9 cellular contexts compared by ENCODE assay signal in the genomic region with DNA sequence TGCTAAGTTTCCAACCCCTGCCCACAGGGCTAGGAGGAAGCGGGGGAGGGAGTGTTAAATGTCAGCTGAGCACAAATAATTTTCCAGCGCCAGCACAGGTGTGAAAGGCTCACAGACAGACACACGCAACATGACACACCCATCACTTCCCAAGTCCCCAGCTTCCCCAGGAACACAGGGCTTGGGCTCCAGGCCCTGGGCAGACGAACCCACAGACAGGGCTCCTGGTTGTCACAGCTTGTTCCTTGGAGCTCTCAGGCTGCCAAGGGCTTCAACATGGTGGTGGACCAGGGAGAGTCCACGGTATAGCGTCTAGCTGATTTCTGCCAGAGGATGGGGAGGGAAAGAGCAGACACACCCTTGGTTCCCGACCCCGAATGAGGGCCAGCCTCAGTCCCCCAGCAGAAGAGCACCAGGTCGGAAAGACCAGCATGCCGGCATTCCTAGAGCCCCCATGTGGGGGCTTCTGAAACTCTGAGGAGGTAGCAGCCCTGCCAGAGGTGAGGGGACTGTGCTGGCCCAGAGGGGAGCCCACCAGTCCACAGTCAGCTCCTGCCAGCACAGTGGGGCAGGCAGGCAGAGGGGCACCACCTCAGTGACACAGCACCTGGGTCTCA. TPM values are rescaled to one million over a fixed set of nuclear protein-coding genes. Genes with fewer than 3 reads are reported as not detected.
DNase-seq lines count a peak whose midpoint lies in the region; ATAC-seq, FAIRE-seq and TF ChIP-seq lines count a peak whose summit lies in the region.
"Had no signal": no experiment of that assay in that cellular context is flagged by ENCODE, and none has a peak within 500 bp of the region (broad histone marks: within the 10 kb centered on the region; RNA-seq: fewer than 3 reads in every experiment).

No MANE protein-coding gene starts in this region.

- H3K9me3 Mint-ChIP-seq in T-cell, result no peaks in the 10 kb centered on the region

- POLR2A ChIA-PET in T-cell (lab: Charles Lee), result interaction anchor here in 1 of 2 donors (0.8 kb wide), 1 partner anchor 31 kb away, joined by 3 read pairs; no protein-coding TSS in a partner anchor
- POLR2A ChIA-PET in GM12878 (lab: Charles Lee), result interaction anchor here (0.6 to 9.5 kb wide), 6 partner anchors 9 to 65 kb away, joined by 3 to 161 read pairs (median 13); a partner anchor contains a TSS

- H3K9ac ChIP-seq in GM12878 (ENCODE audit: control insufficient read depth, insufficient read depth, low read length), result peak overlapping the region; percentile 84

- RAD21 ChIA-PET in GM12878 (lab: Charles Lee; ENCODE audit: unreplicated experiment), result interaction anchor here (0.7 to 18.1 kb wide), 6 partner anchors 14 to 118 kb away, joined by 3 to 463 read pairs (median 21); a partner anchor contains a TSS

- no peak for FAIRE-seq in GM12878 (lab: Jason Lieb, UNC)
- FAIRE-seq: RCC 7860 had no signal

- peaks cover 29% of the 10 kb centered on the region for H3K79me2 ChIP-seq in GM12878 (ENCODE audit: control insufficient read depth, insufficient read depth, low read length)

- TF ChIP-seq POLR2A in GM18505 (IDR thresholded peaks at IDR 0.05; ENCODE audit: borderline replicate concordance, extremely low read depth, insufficient read depth, insufficient read length), result peak; percentile 64
- no peak for TF ChIP-seq POLR2A in GM12878 (IDR thresholded peaks at IDR 0.05; ENCODE audit: low read depth, low read length)

- peak overlapping the region; percentile 95 for H3K4me2 ChIP-seq in GM12878 (ENCODE audit: control insufficient read depth, insufficient read depth)

- ATAC-seq in GM18505 (IDR thresholded peaks at IDR 0.05; ENCODE audit: unreplicated experiment), result no peak
- ATAC-seq in T-cell (replicated peaks in 1 of 4), result no peak
- no peak for ATAC-seq in GM12878
- ATAC-seq: mucosa of descending colon had no signal

- peaks cover 66 to 69% (median 68%) of the 10 kb centered on the region in 3 donors for H3K4me1 Mint-ChIP-seq in T-cell

- WGBS in GM12878 (ENCODE audit: insufficient coverage, insufficient replicate concordance, low lambda C conversion rate, missing lambda C conversion rate), result 8% methylated on average over 10 of the region's 10 CpGs

- SMC1A ChIA-PET in GM12878 (lab: Charles Lee; ENCODE audit: uncharacterized antibody, unreplicated experiment), result interaction anchor here (0.7 to 14.4 kb wide), 6 partner anchors 9 to 30 kb away, joined by 3 to 338 read pairs (median 3); no protein-coding TSS in a partner anchor

- in situ Hi-C loops in GM12878 (cut with MboI), result loop anchor here (5.0 kb wide), 2 partner anchors 34 to 119 kb away; no protein-coding TSS in a partner anchor

- H4K20me1 ChIP-seq in GM12878 (ENCODE audit: control insufficient read depth, insufficient read depth), result no peaks in the 10 kb centered on the region

- no TSS peak for BruUV-seq in GM12878 (replicated peaks; lab: Mats Ljungman, UMichigan)

- H3K4me3 ChIP-seq in GM12878, result peak overlapping the region; percentile 92
- H3K4me3 ChIP-seq: mucosa of descending colon had no signal

- H3K4me1 ChIP-seq in GM12878 (ENCODE audit: control insufficient read depth, insufficient read depth, low read length), result peaks cover 41% of the 10 kb centered on the region

- H2AFZ ChIP-seq in GM12878 (ENCODE audit: control insufficient read depth, low read depth, low read length), result no peak overlapping the region

- TF ChIP-seq EP300 in GM12878 (IDR thresholded peaks at IDR 0.05; ENCODE audit: borderline replicate concordance in 1 of 2, control insufficient read depth in 1 of 2, low read depth in 2 of 2, low read length in 2 of 2), result no peak

- peaks cover 13% of the 10 kb centered on the region for H3K36me3 Mint-ChIP-seq in T-cell

- no peaks in the 10 kb centered on the region for H3K27me3 Mint-ChIP-seq in T-cell

- H3K4me3 Mint-ChIP-seq in T-cell, result peak overlapping the region; percentile 90 to 97 (median 92)

- TF ChIP-seq CTCF in GM12878 (IDR thresholded peaks at IDR 0.05 in 2 of 3, conservative IDR thresholded peaks at IDR 0.05 in 1 of 3; ENCODE audit: control insufficient read depth in 2 of 3, extremely low read depth in 1 of 3, insufficient read depth in 1 of 3, low read depth in 3 of 3, low read length in 3 of 3), result no peak

- peaks cover 7% of the 10 kb centered on the region in 2 experiments; a peak in 2 of 4 replicates for H3K36me3 ChIP-seq in GM12878 (ENCODE audit: control insufficient read depth in 2 of 2, insufficient read depth in 2 of 2, low read length in 1 of 2)

- H3K27ac ChIP-seq in GM12878 (ENCODE audit: control insufficient read depth, insufficient read depth), result peak overlapping the region; percentile 89

- TF ChIP-seq RAD21 in GM12878 (IDR thresholded peaks at IDR 0.05; ENCODE audit: insufficient read depth, low read depth, low read length), result no peak

- H3K27ac Mint-ChIP-seq in T-cell, result peak overlapping the region; percentile 91 to 94

- no peaks in the 10 kb centered on the region for H3K9me3 ChIP-seq in GM12878 (replicated peaks; ENCODE audit: control insufficient read depth, insufficient read depth, low read length)
- H3K9me3 ChIP-seq: mucosa of descending colon had no signal

- DNase-seq in T-cell (peak in 2 of 34 experiments; percentile 32 to 34), GM12878 (ENCODE audit: low read depth, low spot score) (no peak), HPDE6-E6E7 (ENCODE audit: extremely low spot score) (no peak), kidney tubule cell (ENCODE audit: low spot score) (no peak), HuH-7.5 (ENCODE audit: low spot score) (no peak)
- DNase-seq in stimulated activated CD8-positive, alpha-beta memory T cell treated with anti-CD3 and anti-CD28 coated beads, Interleukin-4, amount 100 ng/mL, for 48 hours, result peak; percentile 65

- CTCF ChIA-PET in T-cell (lab: Charles Lee), result interaction anchor here (1.0 to 4.1 kb wide), 4 partner anchors 21 to 32 kb away, joined by 3 to 33 read pairs (median 6); no protein-coding TSS in a partner anchor
- CTCF ChIA-PET in GM12878 (lab: Yijun Ruan, JAX), result interaction anchor here (1.0 to 14.4 kb wide), 8 partner anchors 8 to 62 kb away, joined by 3 to 535 read pairs (median 8); no protein-coding TSS in a partner anchor

- no peaks in the 10 kb centered on the region for H3K27me3 ChIP-seq in GM12878 (replicated peaks in 1 of 2; ENCODE audit: control insufficient read depth in 2 of 2, insufficient read depth in 2 of 2, low read length in 1 of 2)

- intact Hi-C loops in GM12878 (cut with micrococcal nuclease; ENCODE audit: unreplicated experiment), result no loop called here

RNA-seq across cellular contexts. Expression of a gene that starts 1.9 kb away (rescaled TPM):
- total RNA-seq in T-cell (100 to 1,000 TPM in 2 of 5 donors, 10 to 100 TPM in 3; 37.2 to 437 (median 54.0) TPM), GM12878 (2014; rRNA removed) (212 and 227 TPM in 2 replicates), GM12878 (2014; rRNA removed; fragmentation: Illumina TruSeq; extraction: Trizol) (57.4 and 58.0 TPM in 2 replicates), GM12878 (2021) (181 and 194 TPM in 2 replicates)
- total RNA-seq in GM12878 (2013; cell fraction: nucleolus; rRNA removed), result 404 and 419 TPM in 2 replicates
- 22.1 TPM for polyA plus RNA-seq in GM12878 (2011; ENCODE audit: low read depth)
- polyA plus RNA-seq in GM12878 (2011; rRNA removed) (47.5 and 84.3 TPM in 2 replicates), GM12878 (2014; fragmentation: Illumina TruSeq; extraction: Trizol) (11.9 and 35.6 TPM in 2 replicates), GM12878 (2014; fragmentation: Nextera tagmentation; extraction: Ambion mirVana) (10 to 100 TPM in 1 of 2 experiments, 1 to 10 TPM in 1; 9.7 to 34.6 TPM), GM12878 (2014; rRNA removed) (158 and 168 TPM in 2 replicates), GM12878 (2016; fragmentation: Nextera tagmentation; extraction: Ambion mirVana) (10 to 100 TPM; 10.2 to 56.4 TPM)
- 146 and 184 TPM in 2 replicates for polyA plus RNA-seq in GM12878 (2011; cell fraction: cytosol; rRNA removed)
- 522 and 621 TPM in 2 replicates for polyA plus RNA-seq in GM12878 (2011; cell fraction: nucleus; rRNA removed)
- 61.4 and 155 TPM in 2 replicates for polyA plus RNA-seq in GM12878 (2012)
- polyA minus RNA-seq in GM12878 (2011; rRNA and poly(A)+ RNA removed), result 98.2 and 232 TPM in 2 replicates
- polyA minus RNA-seq in GM12878 (2011; cell fraction: cytosol; rRNA and poly(A)+ RNA removed), result 87.6 and 111 TPM in 2 replicates
- polyA minus RNA-seq in GM12878 (2011; cell fraction: nucleus; rRNA and poly(A)+ RNA removed), result 636 and 718 TPM in 2 replicates

RNA-seq across cellular contexts. Expression of a gene that starts 5.0 kb away (rescaled TPM):
- total RNA-seq in T-cell (10 to 100 TPM in 1 of 5 donors, 1 to 10 TPM in 4; 1.2 to 10.4 (median 1.4) TPM), GM12878 (2014; rRNA removed) (0.27 and 0.40 TPM in 2 replicates), GM12878 (2014; rRNA removed; fragmentation: Illumina TruSeq; extraction: Trizol) (0.54 TPM in 1 of 2 replicates, not detected in the other), GM12878 (2021) (0.43 and 1.0 TPM in 2 replicates)
- 0.76 and 2.4 TPM in 2 replicates for total RNA-seq in GM12878 (2013; cell fraction: nucleolus; rRNA removed)
- polyA plus RNA-seq in GM12878 (2011; ENCODE audit: low read depth), result 0.72 TPM
- polyA plus RNA-seq in GM12878 (2011; rRNA removed) (0.10 and 0.37 TPM in 2 replicates), GM12878 (2014; fragmentation: Illumina TruSeq; extraction: Trizol) (0.24 TPM in 1 of 2 replicates, not detected in the other), GM12878 (2014; fragmentation: Nextera tagmentation; extraction: Ambion mirVana) (not detected), GM12878 (2014; rRNA removed) (0.18 and 0.37 TPM in 2 replicates), GM12878 (2016; fragmentation: Nextera tagmentation; extraction: Ambion mirVana) (not detected)
- 0.34 and 0.53 TPM in 2 replicates for polyA plus RNA-seq in GM12878 (2011; cell fraction: cytosol; rRNA removed)
- polyA plus RNA-seq in GM12878 (2011; cell fraction: nucleus; rRNA removed), result 2.4 TPM in 2 replicates
- 1.3 and 2.0 TPM in 2 replicates for polyA plus RNA-seq in GM12878 (2012)
- polyA minus RNA-seq in GM12878 (2011; rRNA and poly(A)+ RNA removed), result 0.52 and 0.95 TPM in 2 replicates
- not detected in 2 replicates for polyA minus RNA-seq in GM12878 (2011; cell fraction: cytosol; rRNA and poly(A)+ RNA removed)
- 0.77 TPM in 1 of 2 replicates, not detected in the other for polyA minus RNA-seq in GM12878 (2011; cell fraction: nucleus; rRNA and poly(A)+ RNA removed)
- total RNA-seq: mucosa of descending colon had no signal

RNA-seq across cellular contexts. Expression of a gene that starts 27.0 kb away (rescaled TPM):
- under 1 TPM; 0.13 to 0.77 (median 0.18) TPM for total RNA-seq in T-cell
- total RNA-seq in GM12878 (2013; cell fraction: nucleolus; rRNA removed), result 0.31 TPM in 1 of 2 replicates, not detected in the other
- 0.05 TPM in 1 of 2 replicates, not detected in the other for total RNA-seq in GM12878 (2014; rRNA removed)
- 0.05 TPM in 1 of 2 replicates, not detected in the other for total RNA-seq in GM12878 (2014; rRNA removed; fragmentation: Illumina TruSeq; extraction: Trizol)
- total RNA-seq in GM12878 (2021), result 0.10 TPM in 1 of 2 replicates, not detected in the other
- not detected for polyA plus RNA-seq in GM12878 (2011; ENCODE audit: low read depth)
- not detected in 2 replicates for polyA plus RNA-seq in GM12878 (2011; rRNA removed)
- polyA plus RNA-seq in GM12878 (2011; cell fraction: cytosol; rRNA removed), result not detected in 2 replicates
- polyA plus RNA-seq in GM12878 (2011; cell fraction: nucleus; rRNA removed), result 0.79 and 0.84 TPM in 2 replicates
- polyA plus RNA-seq in GM12878 (2012), result 0.16 and 0.22 TPM in 2 replicates
- 0.01 TPM in 1 of 2 replicates, not detected in the other for polyA plus RNA-seq in GM12878 (2014; fragmentation: Illumina TruSeq; extraction: Trizol)
- under 1 TPM in 1 of 2 experiments, not detected in 1; 0.03 TPM for polyA plus RNA-seq in GM12878 (2014; fragmentation: Nextera tagmentation; extraction: Ambion mirVana)
- 0.05 and 0.09 TPM in 2 replicates for polyA plus RNA-seq in GM12878 (2014; rRNA removed)
- not detected for polyA plus RNA-seq in GM12878 (2016; fragmentation: Nextera tagmentation; extraction: Ambion mirVana)
- polyA minus RNA-seq in GM12878 (2011; rRNA and poly(A)+ RNA removed), result not detected in 2 replicates
- polyA minus RNA-seq in GM12878 (2011; cell fraction: cytosol; rRNA and poly(A)+ RNA removed), result not detected in 2 replicates
- polyA minus RNA-seq in GM12878 (2011; cell fraction: nucleus; rRNA and poly(A)+ RNA removed), result 0.10 TPM in 1 of 2 replicates, not detected in the other
